Comparison of ENCODE assay signal across 23 cellular contexts in the genomic region with DNA sequence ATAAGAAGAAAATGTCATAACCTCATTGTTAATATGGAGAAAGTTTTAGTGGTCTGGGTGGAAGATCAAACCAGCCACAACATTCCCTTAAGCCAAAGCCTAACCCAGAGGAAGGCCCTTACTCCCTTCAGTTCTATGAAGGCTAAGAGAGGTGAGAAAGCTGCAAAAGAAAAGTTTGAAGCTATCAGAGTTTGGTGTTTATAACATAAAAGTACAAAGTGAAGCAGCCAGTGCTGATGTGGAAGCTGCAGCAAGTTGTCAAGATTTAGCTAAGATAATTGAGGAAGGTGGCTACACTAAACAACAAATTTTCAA.
A peak's percentile ranks its signal among the peaks of the same experiment; 100 is the strongest.
DNase-seq lines count a peak whose midpoint lies in the region; ATAC-seq, FAIRE-seq and TF ChIP-seq lines count a peak whose summit lies in the region.
"Had no signal": no experiment of that assay in that cellular context is flagged by ENCODE, and none has a peak within 500 bp of the region (broad histone marks: within the 10 kb centered on the region; RNA-seq: fewer than 3 reads in every experiment).

No MANE protein-coding gene starts in this region.

- in situ Hi-C loops in HepG2 (cut with HindIII; ENCODE audit: extremely low pct_ligation_motif_present, low pct_unique_long_range_greater_than_20kb): no loop called here

- H3K9ac ChIP-seq in liver (ENCODE audit: low read depth in 1 of 2, low read length in 2 of 2): no peak overlapping the region
- H3K9ac ChIP-seq in HepG2 (ENCODE audit: insufficient read depth, low read depth, low read length): no peak overlapping the region
- no peak overlapping the region for H3K9ac ChIP-seq in subcutaneous abdominal adipose tissue (ENCODE audit: low read length in 5 of 5)
- H3K9ac ChIP-seq: BLaER1 treated with 17β-estradiol and CSF1 and Interleukin-3, amounts not matched to agents 10 nM and 100 nM had no signal

- peaks cover 0 to 4% (median 0%) of the 10 kb centered on the region in 4 donors for H3K9me3 ChIP-seq in liver (ENCODE audit: control insufficient read depth in 4 of 4, low read length in 3 of 4)
- H3K9me3 ChIP-seq in HepG2 (ENCODE audit: low read length): no peaks in the 10 kb centered on the region
- H3K9me3 ChIP-seq in right lobe of liver: no peaks in the 10 kb centered on the region
- no peaks in the 10 kb centered on the region for H3K9me3 ChIP-seq in subcutaneous abdominal adipose tissue (ENCODE audit: control insufficient read depth in 5 of 5, low read length in 5 of 5)
- no peaks in the 10 kb centered on the region for H3K9me3 ChIP-seq in heart right ventricle
- H3K9me3 ChIP-seq: A549, Caco-2 had no signal

- H3K4me3 ChIP-seq in liver (ENCODE audit: low read depth in 1 of 3, low read length in 3 of 3): no peak overlapping the region
- no peak overlapping the region for H3K4me3 ChIP-seq in HepG2 (replicated peaks in 1 of 3; ENCODE audit: insufficient read depth in 1 of 3, low read depth in 2 of 3, low read length in 3 of 3)
- H3K4me3 ChIP-seq in right lobe of liver: no peak overlapping the region
- H3K4me3 ChIP-seq in subcutaneous abdominal adipose tissue (ENCODE audit: low read depth in 1 of 5, low read length in 5 of 5): no peak overlapping the region
- H3K4me3 ChIP-seq in heart right ventricle: no peak overlapping the region
- H3K4me3 ChIP-seq: A549; BLaER1 treated with 17β-estradiol and CSF1 and Interleukin-3, amounts not matched to agents 10 nM and 100 nM; GM12878 had no signal

- ATAC-seq in HepG2 (no peak), right lobe of liver (peak; percentile 18 to 55 (median 32)), heart right ventricle (no peak)
- ATAC-seq: A549; CD8-positive, alpha-beta T cell; GM12878 had no signal

- TF ChIP-seq POLR2A in HepG2 (IDR thresholded peaks at IDR 0.05; ENCODE audit: insufficient read depth in 1 of 2, low read depth in 2 of 2, low read length in 2 of 2) (no peak), right lobe of liver (IDR thresholded peaks at IDR 0.05) (no peak)

- TF ChIP-seq EP300 in HepG2 (IDR thresholded peaks at IDR 0.05; ENCODE audit: low read depth in 2 of 2, low read length in 2 of 2): no peak
- TF ChIP-seq EP300 in HepG2 (CRISPR knock-in tag; IDR thresholded peaks at IDR 0.05; ENCODE audit: borderline replicate concordance): no peak

- intact Hi-C loops in HepG2 (cut with micrococcal nuclease; ENCODE audit: unreplicated experiment): no loop called here
- intact Hi-C loops in right lobe of liver (cut with DNase I): no loop called here
- intact Hi-C loops in heart right ventricle (cut with DNase I): no loop called here

- H3K4me2 ChIP-seq in HepG2 (ENCODE audit: low read depth, low read length): no peak overlapping the region
- H3K4me2 ChIP-seq: A549; BLaER1 treated with 17β-estradiol and CSF1 and Interleukin-3, amounts not matched to agents 10 nM and 100 nM had no signal

- H3K36me3 ChIP-seq in liver (ENCODE audit: control insufficient read depth in 4 of 4, insufficient read depth in 3 of 4, low read depth in 1 of 4, low read length in 3 of 4) (no peaks in the 10 kb centered on the region), HepG2 (replicated peaks in 1 of 2; ENCODE audit: control insufficient read depth in 1 of 2, insufficient read depth in 2 of 2, low read length in 2 of 2) (no peaks in the 10 kb centered on the region), right lobe of liver (no peaks in the 10 kb centered on the region), subcutaneous abdominal adipose tissue (ENCODE audit: control insufficient read depth in 5 of 5, insufficient read depth in 5 of 5, low read length in 5 of 5) (no peaks in the 10 kb centered on the region), heart right ventricle (no peaks in the 10 kb centered on the region)
- H3K36me3 ChIP-seq: BLaER1 treated with 17β-estradiol and CSF1 and Interleukin-3, amounts not matched to agents 10 nM and 100 nM had no signal

- no peaks in the 10 kb centered on the region for H4K20me1 ChIP-seq in HepG2 (ENCODE audit: insufficient read depth, low read length)
- H4K20me1 ChIP-seq: BLaER1 treated with 17β-estradiol and CSF1 and Interleukin-3, amounts not matched to agents 10 nM and 100 nM had no signal

- DNase-seq in HepG2 (ENCODE audit: low spot score) (no peak), right lobe of liver (no peak), heart right ventricle (no peak), Kasumi-1 (lab: John Stamatoyannopoulos, UW) (no peak)
- DNase-seq: AML-193; Caco-2; CD4-positive, alpha-beta T cell; CD8-positive, alpha-beta T cell; DMS 273 treated with DMSO at 0.1 percent for 48 hours; DMS153; DMS53; DMS79; DND-41; GDM1 had no signal

- TF ChIP-seq CTCF in liver (IDR thresholded peaks at IDR 0.05; ENCODE audit: low read depth, low read length, missing input control): no peak
- no peak for TF ChIP-seq CTCF in HepG2 (CRISPR knock-in tag; IDR thresholded peaks at IDR 0.05)
- no peak for TF ChIP-seq CTCF in right lobe of liver (IDR thresholded peaks at IDR 0.05)
- no peak for TF ChIP-seq CTCF in heart right ventricle (IDR thresholded peaks at IDR 0.05)

- H3K27me3 ChIP-seq in liver (ENCODE audit: control insufficient read depth in 4 of 4, insufficient read depth in 4 of 4, low read length in 3 of 4) (no peaks in the 10 kb centered on the region), HepG2 (ENCODE audit: control insufficient read depth in 1 of 2, insufficient read depth in 2 of 2, low read length in 2 of 2) (no peaks in the 10 kb centered on the region), right lobe of liver (no peaks in the 10 kb centered on the region), subcutaneous abdominal adipose tissue (ENCODE audit: control insufficient read depth in 5 of 5, insufficient read depth in 4 of 5, low read length in 5 of 5) (peaks cover 0 to under 1% (median 0%) of the 10 kb centered on the region in 5 donors), heart right ventricle (peaks cover 0 to 7% (median 0%) of the 10 kb centered on the region in 7 donors)
- H3K27me3 ChIP-seq: BLaER1 treated with 17β-estradiol and CSF1 and Interleukin-3, amounts not matched to agents 10 nM and 100 nM had no signal

- H3K4me1 ChIP-seq in liver (ENCODE audit: control insufficient read depth in 4 of 4, insufficient read depth in 4 of 4, low read length in 3 of 4) (peaks cover 1 to 37% (median 13%) of the 10 kb centered on the region in 4 donors), HepG2 (ENCODE audit: insufficient read depth, low read length) (no peaks in the 10 kb centered on the region), right lobe of liver (peaks cover 0 to 28% (median 8%) of the 10 kb centered on the region in 4 donors), subcutaneous abdominal adipose tissue (ENCODE audit: control insufficient read depth in 5 of 5, insufficient read depth in 5 of 5, low read length in 5 of 5) (peaks cover 0 to 30% (median 5%) of the 10 kb centered on the region in 5 donors), heart right ventricle (no peaks in the 10 kb centered on the region)
- H3K4me1 ChIP-seq: A549; BLaER1 treated with 17β-estradiol and CSF1 and Interleukin-3, amounts not matched to agents 10 nM and 100 nM had no signal

- peak overlapping the region; percentile 12 to 23 for H3K27ac ChIP-seq in liver (ENCODE audit: low read depth in 1 of 2, low read length in 2 of 2)
- H3K27ac ChIP-seq in HepG2 (ENCODE audit: extremely low read length, insufficient read depth, low read length): no peak overlapping the region
- peak overlapping the region in 2 of 3 donors; percentile 64 to 72 for H3K27ac ChIP-seq in right lobe of liver
- peak overlapping the region; percentile 67 for H3K27ac ChIP-seq in subcutaneous abdominal adipose tissue (ENCODE audit: low read depth, low read length)
- H3K27ac ChIP-seq in heart right ventricle: no peak overlapping the region
- H3K27ac ChIP-seq: 22Rv1; A549; BLaER1 treated with 17β-estradiol and CSF1 and Interleukin-3, amounts not matched to agents 10 nM and 100 nM; C4-2B had no signal

- H3K79me2 ChIP-seq in HepG2 (ENCODE audit: insufficient read depth, low read length): no peaks in the 10 kb centered on the region

- no peak overlapping the region for H2AFZ ChIP-seq in HepG2 (ENCODE audit: low read length)

- no TSS peak for BruUV-seq in HepG2 (replicated peaks; lab: Mats Ljungman, UMichigan)

- TF ChIP-seq RAD21 in liver (IDR thresholded peaks at IDR 0.05) (no peak), HepG2 (CRISPR knock-in tag; IDR thresholded peaks at IDR 0.05) (no peak)

- CTCF ChIA-PET in HepG2 (lab: Yijun Ruan, JAX; ENCODE audit: low intra/inter-chr PET ratio, low total read pairs): no interaction called here

- POLR2A ChIA-PET in HepG2 (lab: Yijun Ruan, JAX): no interaction called here

- FAIRE-seq in HepG2 (lab: Jason Lieb, UNC): no peak
- FAIRE-seq: A549, GM12878, GM12892, GM18507 had no signal

TF ChIP-seq in liver, 16 proteins besides CTCF, POLR2A, EP300 and RAD21:
- TF ChIP-seq HNF4A (conservative IDR thresholded peaks at IDR 0.05) (no peak), YY1 (IDR thresholded peaks at IDR 0.05) (no peak), FOXA1 (IDR thresholded peaks at IDR 0.05) (no peak), NR2F2 (IDR thresholded peaks at IDR 0.05) (no peak)
- TF ChIP-seq, protein P1, sequence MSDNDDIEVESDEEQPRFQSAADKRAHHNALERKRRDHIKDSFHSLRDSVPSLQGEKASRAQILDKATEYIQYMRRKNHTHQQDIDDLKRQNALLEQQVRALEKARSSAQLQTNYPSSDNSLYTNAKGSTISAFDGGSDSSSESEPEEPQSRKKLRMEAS (IDR thresholded peaks at IDR 0.05): peak; percentile 1

TF ChIP-seq in HepG2, 621 proteins besides CTCF, POLR2A, EP300 and RAD21:
- TF ChIP-seq FOXJ3 (CRISPR knock-in tag; IDR thresholded peaks at IDR 0.05; ENCODE audit: borderline replicate concordance): no peak
- no peak for TF ChIP-seq ZNF296 (CRISPR knock-in tag; conservative IDR thresholded peaks at IDR 0.05)
- no peak for TF ChIP-seq ZNF678 (CRISPR knock-in tag; IDR thresholded peaks at IDR 0.05)
- no peak for TF ChIP-seq ELF3 (CRISPR knock-in tag; IDR thresholded peaks at IDR 0.05)
- no peak for TF ChIP-seq KLF9 (CRISPR knock-in tag; IDR thresholded peaks at IDR 0.05; ENCODE audit: low read depth)
TF ChIP-seq in HepG2: peak in this region for 0.

Comparison
In these comparisons a context has a peak if more than half of its experiments do, and no peak if none do; other contexts are left out.
1. H3K27ac ChIP-seq: peak in liver (2 of 2), right lobe of liver (2 of 3) and subcutaneous abdominal adipose tissue (single experiment); none in HepG2 (single experiment) and heart right ventricle (0 of 10).
2. ATAC-seq: peak in right lobe of liver (4 of 4); none in HepG2 (single experiment) and heart right ventricle (0 of 8).